In the genomic region with DNA sequence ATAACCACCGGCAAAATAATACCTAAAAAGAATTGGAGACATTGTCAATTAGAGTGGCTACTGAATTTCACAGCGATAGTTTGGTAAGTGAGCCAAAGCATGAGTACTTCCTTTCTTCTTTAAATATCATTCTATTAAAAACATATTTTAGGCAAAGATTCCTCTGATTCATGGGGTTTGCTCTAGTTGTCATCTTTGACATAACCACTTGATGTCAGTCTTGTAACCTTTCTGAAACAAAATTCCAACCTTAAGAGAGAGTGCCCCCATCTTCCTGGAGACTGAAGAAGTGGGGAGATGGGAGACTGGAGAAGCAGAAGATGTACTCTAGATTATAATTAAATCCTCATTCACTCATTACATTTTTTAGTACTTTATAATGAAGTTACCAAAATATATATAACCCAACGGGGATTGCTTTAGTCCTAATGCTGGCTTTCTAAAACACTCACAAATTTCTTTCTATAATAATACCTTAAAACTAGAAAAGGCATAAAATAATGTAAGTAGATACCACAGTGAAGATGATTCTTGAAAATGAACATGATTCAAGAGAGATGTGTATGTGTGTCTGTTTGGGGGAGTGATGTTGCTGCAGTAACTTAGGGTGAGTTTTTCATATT, we compare ENCODE assay signal across 8 cellular contexts.
DNase-seq lines count a peak whose midpoint lies in the region; ATAC-seq, FAIRE-seq and TF ChIP-seq lines count a peak whose summit lies in the region.

No MANE protein-coding gene starts in this region.

- no peaks in the 10 kb centered on the region for H3K9me3 Mint-ChIP-seq in activated T-cell treated with anti-CD3 and anti-CD28 coated beads, Interleukin-2, amount 50 U/mL, for 72 hours
- H3K9me3 Mint-ChIP-seq in activated T-helper 1 cell treated with anti-CD3 and anti-CD28 coated beads, Interleukin-12 subunit alpha, Interleukin-12 subunit beta, Interleukin-2, Interleukin-4 antibody, amounts not matched to agents 30 ng/mL and 10 ng/mL and 1 ng/mL, durations not matched to agents 14 hours and 24 hours and 36 hours: no peaks in the 10 kb centered on the region

- H3K9ac ChIP-seq in kidney (ENCODE audit: low read length in 2 of 2): no peak overlapping the region

- H3K36me3 ChIP-seq in adrenal gland (replicated peaks in 1 of 2): no peaks in the 10 kb centered on the region
- H3K36me3 ChIP-seq in kidney (ENCODE audit: control insufficient read depth in 1 of 2, insufficient read depth in 2 of 2, low read length in 2 of 2): no peaks in the 10 kb centered on the region

- TF ChIP-seq POLR2A in adrenal gland (IDR thresholded peaks at IDR 0.05) (no peak), GM12892 (IDR thresholded peaks at IDR 0.05; ENCODE audit: low read depth, low read length) (no peak)

- H3K27ac Mint-ChIP-seq in activated T-cell treated with anti-CD3 and anti-CD28 coated beads, Interleukin-2, amount 50 U/mL, for 72 hours: no peak overlapping the region
- H3K27ac Mint-ChIP-seq in activated T-helper 1 cell treated with anti-CD3 and anti-CD28 coated beads, Interleukin-12 subunit alpha, Interleukin-12 subunit beta, Interleukin-2, Interleukin-4 antibody, amounts not matched to agents 30 ng/mL and 10 ng/mL and 1 ng/mL, durations not matched to agents 14 hours and 24 hours and 36 hours: no peak overlapping the region

- no peaks in the 10 kb centered on the region for H3K27me3 ChIP-seq in adrenal gland

- peak; percentile 21 for DNase-seq in Caki2 (ENCODE audit: low read depth)
- peak; percentile 63 for DNase-seq in LHCN-M2 (ENCODE audit: low read depth)
- DNase-seq in adrenal gland: no peak
- no peak for DNase-seq in kidney
- no peak for DNase-seq in activated T-cell treated with anti-CD3 and anti-CD28 coated beads, Interleukin-2, amount 50 U/mL, for 72 hours
- DNase-seq in GM12892 (ENCODE audit: insufficient read length): no peak
- DNase-seq in activated T-helper 1 cell treated with anti-CD3 and anti-CD28 coated beads, Interleukin-12 subunit alpha, Interleukin-12 subunit beta, Interleukin-2, Interleukin-4 antibody, amounts not matched to agents 30 ng/mL and 10 ng/mL and 1 ng/mL, durations not matched to agents 14 hours and 24 hours and 36 hours (ENCODE audit: low spot score): no peak
- no peak for DNase-seq in stimulated activated naive CD8-positive, alpha-beta T cell treated with anti-CD3 and anti-CD28 coated beads, Interleukin-15, Interleukin-2, amounts not matched to agents 100 U/mL and 50 U/mL, for 24 hours

- TF ChIP-seq CTCF in adrenal gland (IDR thresholded peaks at IDR 0.05) (peak; percentile 18 to 73 (median 50)), kidney (IDR thresholded peaks at IDR 0.05; ENCODE audit: borderline replicate concordance, extremely low read depth, insufficient read depth) (peak; percentile 49)

- FAIRE-seq in kidney (lab: Jason Lieb, UNC) (peak; percentile 39), GM12892 (lab: Jason Lieb, UNC) (no peak)

- in situ Hi-C loops in Caki2 (cut with HindIII; ENCODE audit: low pct_unique_long_range_greater_than_20kb, low sequenced_read_pairs): no loop called here

- ATAC-seq in activated T-cell treated with anti-CD3 and anti-CD28 coated beads, Interleukin-2, amount 50 U/mL, for 72 hours (replicated peaks in 1 of 2): no peak
- ATAC-seq in stimulated activated naive CD8-positive, alpha-beta T cell treated with anti-CD3 and anti-CD28 coated beads, Interleukin-15, Interleukin-2, amounts not matched to agents 100 U/mL and 50 U/mL, for 24 hours: no peak

- intact Hi-C loops in adrenal gland (cut with DNase I): loop anchor here in 1 of 2 donors (10.0 kb wide), 1 partner anchor 323 kb away; no protein-coding TSS in a partner anchor
- intact Hi-C loops in kidney (cut with DNase I): no loop called here
- intact Hi-C loops in activated T-helper 1 cell treated with anti-CD3 and anti-CD28 coated beads, Interleukin-12 subunit alpha, Interleukin-12 subunit beta, Interleukin-2, Interleukin-4 antibody, amounts not matched to agents 30 ng/mL and 10 ng/mL and 1 ng/mL, durations not matched to agents 14 hours and 24 hours and 36 hours (cut with micrococcal nuclease): loop anchor here (5.0 kb wide), 1 partner anchor 1311 kb away; no protein-coding TSS in a partner anchor

- H3K4me1 ChIP-seq in adrenal gland (replicated peaks in 1 of 2): peaks cover 6 to 8% of the 10 kb centered on the region in 2 donors
- peaks cover 0 to 2% of the 10 kb centered on the region in 2 donors for H3K4me1 ChIP-seq in kidney (ENCODE audit: control insufficient read depth in 1 of 2, insufficient read depth in 1 of 2, low read depth in 1 of 2, low read length in 2 of 2)

- no peaks in the 10 kb centered on the region for H3K36me3 Mint-ChIP-seq in activated T-cell treated with anti-CD3 and anti-CD28 coated beads, Interleukin-2, amount 50 U/mL, for 72 hours (ENCODE audit: insufficient read depth in 2 of 2)
- no peaks in the 10 kb centered on the region for H3K36me3 Mint-ChIP-seq in activated T-helper 1 cell treated with anti-CD3 and anti-CD28 coated beads, Interleukin-12 subunit alpha, Interleukin-12 subunit beta, Interleukin-2, Interleukin-4 antibody, amounts not matched to agents 30 ng/mL and 10 ng/mL and 1 ng/mL, durations not matched to agents 14 hours and 24 hours and 36 hours (ENCODE audit: low read depth)

- peak overlapping the region in 1 of 4 donors; percentile 37 for H3K4me3 ChIP-seq in adrenal gland
- H3K4me3 ChIP-seq in kidney (ENCODE audit: low read length in 2 of 2): no peak overlapping the region

- 24 to 43% (median 29%) methylated on average over 3 of the region's 3 CpGs for WGBS in adrenal gland, 4 donors

- H3K9me3 ChIP-seq in adrenal gland (replicated peaks in 1 of 3) (no peaks in the 10 kb centered on the region), kidney (ENCODE audit: control insufficient read depth in 1 of 2, low read length in 2 of 2) (no peaks in the 10 kb centered on the region)

- no peaks in the 10 kb centered on the region for H3K4me1 Mint-ChIP-seq in activated T-cell treated with anti-CD3 and anti-CD28 coated beads, Interleukin-2, amount 50 U/mL, for 72 hours (ENCODE audit: low read depth)
- no peaks in the 10 kb centered on the region for H3K4me1 Mint-ChIP-seq in activated T-helper 1 cell treated with anti-CD3 and anti-CD28 coated beads, Interleukin-12 subunit alpha, Interleukin-12 subunit beta, Interleukin-2, Interleukin-4 antibody, amounts not matched to agents 30 ng/mL and 10 ng/mL and 1 ng/mL, durations not matched to agents 14 hours and 24 hours and 36 hours (ENCODE audit: low read depth)

- peaks cover 10% of the 10 kb centered on the region for H3K27me3 Mint-ChIP-seq in activated T-cell treated with anti-CD3 and anti-CD28 coated beads, Interleukin-2, amount 50 U/mL, for 72 hours (ENCODE audit: low read depth)
- H3K27me3 Mint-ChIP-seq in activated T-helper 1 cell treated with anti-CD3 and anti-CD28 coated beads, Interleukin-12 subunit alpha, Interleukin-12 subunit beta, Interleukin-2, Interleukin-4 antibody, amounts not matched to agents 30 ng/mL and 10 ng/mL and 1 ng/mL, durations not matched to agents 14 hours and 24 hours and 36 hours (ENCODE audit: insufficient read depth): peaks cover 3% of the 10 kb centered on the region

- H3K4me3 Mint-ChIP-seq in activated T-cell treated with anti-CD3 and anti-CD28 coated beads, Interleukin-2, amount 50 U/mL, for 72 hours: no peak overlapping the region
- no peak overlapping the region for H3K4me3 Mint-ChIP-seq in activated T-helper 1 cell treated with anti-CD3 and anti-CD28 coated beads, Interleukin-12 subunit alpha, Interleukin-12 subunit beta, Interleukin-2, Interleukin-4 antibody, amounts not matched to agents 30 ng/mL and 10 ng/mL and 1 ng/mL, durations not matched to agents 14 hours and 24 hours and 36 hours

- H3K27ac ChIP-seq in adrenal gland (no peak overlapping the region), kidney (ENCODE audit: low read depth in 2 of 2, low read length in 2 of 2) (no peak overlapping the region)

Comparison
In these comparisons a context has a peak if more than half of its experiments do, and no peak if none do; other contexts are left out.
1. DNase-seq: peak in Caki2 (single experiment) and LHCN-M2 (single experiment); none in adrenal gland (0 of 7), kidney (single experiment), activated T-cell treated with anti-CD3 and anti-CD28 coated beads, Interleukin-2, amount 50 U/mL, for 72 hours (0 of 2), GM12892 (single experiment), activated T-helper 1 cell treated with anti-CD3 and anti-CD28 coated beads, Interleukin-12 subunit alpha, Interleukin-12 subunit beta, Interleukin-2, Interleukin-4 antibody, amounts not matched to agents 30 ng/mL and 10 ng/mL and 1 ng/mL, durations not matched to agents 14 hours and 24 hours and 36 hours (single experiment) and stimulated activated naive CD8-positive, alpha-beta T cell treated with anti-CD3 and anti-CD28 coated beads, Interleukin-15, Interleukin-2, amounts not matched to agents 100 U/mL and 50 U/mL, for 24 hours (single experiment).